In the genomic region with DNA sequence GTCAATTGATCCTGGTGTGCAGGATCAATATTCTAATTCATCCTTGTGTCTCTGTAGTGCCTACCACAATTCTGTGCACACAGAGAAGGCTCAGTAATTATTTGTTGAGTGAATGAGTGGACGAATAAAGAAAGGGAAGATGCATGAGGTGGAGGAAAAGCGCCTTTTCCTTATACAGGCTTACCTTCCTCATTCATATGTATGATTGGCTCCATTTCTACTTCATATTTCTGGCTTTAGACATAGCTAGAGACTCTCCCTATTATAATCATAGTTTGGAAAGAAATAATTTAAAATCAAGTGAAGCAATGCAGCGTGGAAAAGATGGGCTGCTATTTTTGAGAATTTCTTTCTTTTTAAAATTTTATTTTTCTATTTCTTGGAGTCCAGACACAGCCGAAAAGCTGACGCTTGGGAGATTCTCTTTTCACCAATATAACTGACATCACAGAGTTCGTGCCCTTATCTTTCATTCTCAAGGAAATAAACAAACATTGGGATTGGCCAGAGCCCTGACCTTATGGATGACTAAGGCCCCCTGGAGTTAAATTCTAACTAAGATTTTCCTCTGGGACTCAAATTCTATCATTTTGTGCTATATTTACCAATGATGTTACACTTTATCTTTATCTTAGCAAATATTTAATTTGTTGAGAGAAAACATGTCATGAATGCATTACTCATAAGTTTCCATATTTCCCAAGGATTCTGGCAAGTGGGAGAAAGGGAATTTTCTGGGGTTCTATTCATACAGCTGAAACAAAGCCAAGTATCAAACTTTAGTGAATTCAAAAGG, we compare ENCODE assay signal across 1 cellular context.
TF ChIP-seq lines count a peak whose summit lies in the region.

No MANE protein-coding gene starts in this region.

TF ChIP-seq in A549, 52 proteins besides CTCF, POLR2A, EP300 and RAD21 (continued from another document):
- TF ChIP-seq, protein P1, sequence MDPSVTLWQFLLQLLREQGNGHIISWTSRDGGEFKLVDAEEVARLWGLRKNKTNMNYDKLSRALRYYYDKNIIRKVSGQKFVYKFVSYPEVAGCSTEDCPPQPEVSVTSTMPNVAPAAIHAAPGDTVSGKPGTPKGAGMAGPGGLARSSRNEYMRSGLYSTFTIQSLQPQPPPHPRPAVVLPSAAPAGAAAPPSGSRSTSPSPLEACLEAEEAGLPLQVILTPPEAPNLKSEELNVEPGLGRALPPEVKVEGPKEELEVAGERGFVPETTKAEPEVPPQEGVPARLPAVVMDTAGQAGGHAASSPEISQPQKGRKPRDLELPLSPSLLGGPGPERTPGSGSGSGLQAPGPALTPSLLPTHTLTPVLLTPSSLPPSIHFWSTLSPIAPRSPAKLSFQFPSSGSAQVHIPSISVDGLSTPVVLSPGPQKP (IDR thresholded peaks at IDR 0.05; ENCODE audit: low read depth, low read length): no peak
- TF ChIP-seq HEYL (CRISPR knock-in tag; IDR thresholded peaks at IDR 0.05): no peak
- TF ChIP-seq, protein P2, sequence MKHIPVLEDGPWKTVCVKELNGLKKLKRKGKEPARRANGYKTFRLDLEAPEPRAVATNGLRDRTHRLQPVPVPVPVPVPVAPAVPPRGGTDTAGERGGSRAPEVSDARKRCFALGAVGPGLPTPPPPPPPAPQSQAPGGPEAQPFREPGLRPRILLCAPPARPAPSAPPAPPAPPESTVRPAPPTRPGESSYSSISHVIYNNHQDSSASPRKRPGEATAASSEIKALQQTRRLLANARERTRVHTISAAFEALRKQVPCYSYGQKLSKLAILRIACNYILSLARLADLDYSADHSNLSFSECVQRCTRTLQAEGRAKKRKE (CRISPR knock-in tag; IDR thresholded peaks at IDR 0.05; ENCODE audit: low read depth): no peak
- no peak for TF ChIP-seq HOXA7 (CRISPR knock-in tag; IDR thresholded peaks at IDR 0.05)
- TF ChIP-seq KDM5A (IDR thresholded peaks at IDR 0.05): no peak
- no peak for TF ChIP-seq POLR2AphosphoS2 (conservative IDR thresholded peaks at IDR 0.05; ENCODE audit: low read length)
- no peak for TF ChIP-seq MAZ (IDR thresholded peaks at IDR 0.05; ENCODE audit: borderline replicate concordance, low read depth, low read length)
- TF ChIP-seq CHD4 (IDR thresholded peaks at IDR 0.05; ENCODE audit: borderline replicate concordance): no peak
- TF ChIP-seq RNF2 (IDR thresholded peaks at IDR 0.05; ENCODE audit: borderline replicate concordance, low read depth): no peak
- no peak for TF ChIP-seq RFX5 (IDR thresholded peaks at IDR 0.05)
- no peak for TF ChIP-seq ZNF302 (CRISPR knock-in tag; IDR thresholded peaks at IDR 0.05)
- TF ChIP-seq NPAS2 (CRISPR knock-in tag; IDR thresholded peaks at IDR 0.05; ENCODE audit: borderline replicate concordance): no peak
- no peak for TF ChIP-seq NFE2L2 (conservative IDR thresholded peaks at IDR 0.05; ENCODE audit: low read length)
- TF ChIP-seq HDAC2 (IDR thresholded peaks at IDR 0.05): no peak
- TF ChIP-seq MAFK (IDR thresholded peaks at IDR 0.05; ENCODE audit: partially characterized antibody): peak; percentile 47
- TF ChIP-seq NR3C1 (IDR thresholded peaks at IDR 0.05): no peak
- TF ChIP-seq TFCP2L1 (CRISPR knock-in tag; IDR thresholded peaks at IDR 0.05): no peak
- TF ChIP-seq CHD2 (IDR thresholded peaks at IDR 0.05; ENCODE audit: low read length, partially characterized antibody): no peak
- TF ChIP-seq, protein P3, sequence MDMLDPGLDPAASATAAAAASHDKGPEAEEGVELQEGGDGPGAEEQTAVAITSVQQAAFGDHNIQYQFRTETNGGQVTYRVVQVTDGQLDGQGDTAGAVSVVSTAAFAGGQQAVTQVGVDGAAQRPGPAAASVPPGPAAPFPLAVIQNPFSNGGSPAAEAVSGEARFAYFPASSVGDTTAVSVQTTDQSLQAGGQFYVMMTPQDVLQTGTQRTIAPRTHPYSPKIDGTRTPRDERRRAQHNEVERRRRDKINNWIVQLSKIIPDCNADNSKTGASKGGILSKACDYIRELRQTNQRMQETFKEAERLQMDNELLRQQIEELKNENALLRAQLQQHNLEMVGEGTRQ (IDR thresholded peaks at IDR 0.05): no peak
- TF ChIP-seq JUNB (IDR thresholded peaks at IDR 0.05): peak; percentile 99
- TF ChIP-seq CBX8 (IDR thresholded peaks at IDR 0.05): no peak
- peak; percentile 83 to 87 for TF ChIP-seq CEBPB (IDR thresholded peaks at IDR 0.05)
- TF ChIP-seq RARB (CRISPR knock-in tag; IDR thresholded peaks at IDR 0.05): peak; percentile 69; the same call in 1 of the 2 replicates
- no peak for TF ChIP-seq ZSCAN20 (CRISPR knock-in tag; IDR thresholded peaks at IDR 0.05)
- no peak for TF ChIP-seq MYC (IDR thresholded peaks at IDR 0.05; ENCODE audit: borderline replicate concordance, low read length)
- no peak for TF ChIP-seq ZFP36 (IDR thresholded peaks at IDR 0.05; ENCODE audit: borderline replicate concordance, partially characterized antibody)
- TF ChIP-seq, protein P4, sequence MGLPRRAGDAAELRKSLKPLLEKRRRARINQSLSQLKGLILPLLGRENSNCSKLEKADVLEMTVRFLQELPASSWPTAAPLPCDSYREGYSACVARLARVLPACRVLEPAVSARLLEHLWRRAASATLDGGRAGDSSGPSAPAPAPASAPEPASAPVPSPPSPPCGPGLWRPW (IDR thresholded peaks at IDR 0.05): peak; percentile 60
- no peak for TF ChIP-seq BHLHE40 (IDR thresholded peaks at IDR 0.05; ENCODE audit: low read depth, low read length)
- TF ChIP-seq, protein P5, sequence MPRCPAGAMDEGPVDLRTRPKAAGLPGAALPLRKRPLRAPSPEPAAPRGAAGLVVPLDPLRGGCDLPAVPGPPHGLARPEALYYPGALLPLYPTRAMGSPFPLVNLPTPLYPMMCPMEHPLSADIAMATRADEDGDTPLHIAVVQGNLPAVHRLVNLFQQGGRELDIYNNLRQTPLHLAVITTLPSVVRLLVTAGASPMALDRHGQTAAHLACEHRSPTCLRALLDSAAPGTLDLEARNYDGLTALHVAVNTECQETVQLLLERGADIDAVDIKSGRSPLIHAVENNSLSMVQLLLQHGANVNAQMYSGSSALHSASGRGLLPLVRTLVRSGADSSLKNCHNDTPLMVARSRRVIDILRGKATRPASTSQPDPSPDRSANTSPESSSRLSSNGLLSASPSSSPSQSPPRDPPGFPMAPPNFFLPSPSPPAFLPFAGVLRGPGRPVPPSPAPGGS (IDR thresholded peaks at IDR 0.05): peak; percentile 99
- TF ChIP-seq SMC3 (IDR thresholded peaks at IDR 0.05): peak; percentile 78
- no peak for TF ChIP-seq TP53 (CRISPR knock-in tag; IDR thresholded peaks at IDR 0.05)
